Comparison of ENCODE assay signal across 1 cellular context in genomic region chr21:30014883-30015282, GRCh38.
TF ChIP-seq lines count a peak whose summit lies in the region.

No MANE protein-coding gene starts in this region.

TF ChIP-seq in GM23338, 12 proteins besides CTCF, POLR2A, EP300 and RAD21 (continued from another document):
- TF ChIP-seq ZNF462 (CRISPR knock-in tag; IDR thresholded peaks at IDR 0.05) (peak; percentile 98), ZNF331 (CRISPR knock-in tag; IDR thresholded peaks at IDR 0.05; ENCODE audit: low read depth) (no peak)
